In genomic region chr10:64976150-64976549, GRCh38 we compare ENCODE assay signal across 36 cellular contexts.
"Had no signal": no experiment of that assay in that cellular context is flagged by ENCODE, and none has a peak within 500 bp of the region (broad histone marks: within the 10 kb centered on the region; RNA-seq: fewer than 3 reads in every experiment).

No MANE protein-coding gene starts in this region.

- DNase-seq: Karpas-422, Kasumi-1, MG63, MM.1S, MV-4-11, NCI-H1048, NCI-H1092, NCI-H1092 treated with DMSO at 0.1 percent for 48 hours, NCI-H1105, NCI-H1105 treated with DMSO at 0.1 percent for 48 hours, NCI-H1417, NCI-H1417 treated with DMSO at 0.1 percent for 48 hours, NCI-H1436, NCI-H1436 treated with DMSO at 0.1 percent for 48 hours, NCI-H146, NCI-H1694 treated with DMSO at 0.1 percent for 48 hours, NCI-H187, NCI-H187 treated with DMSO at 0.1 percent for 48 hours, NCI-H1930, NCI-H2029, NCI-H2029 treated with DMSO at 0.1 percent for 48 hours, NCI-H2081, NCI-H2081 treated with DMSO at 0.1 percent for 48 hours, NCI-H2107, NCI-H2171, NCI-H2171 treated with DMSO at 0.1 percent for 48 hours, NCI-H2227 treated with DMSO at 0.1 percent for 48 hours, NCI-H226, NCI-H345, NCI-H446, NCI-H446 treated with DMSO at 0.1 percent for 48 hours, NCI-H510A, NCI-H510A treated with DMSO at 0.1 percent for 48 hours, NCI-H524, NCI-H524 treated with DMSO at 0.1 percent for 48 hours, NCI-H526 had no signal

- H3K9me3 ChIP-seq: MG63 had no signal

- H3K36me3 ChIP-seq: MG63 had no signal

- H3K27me3 ChIP-seq: MG63 had no signal

- H3K4me3 ChIP-seq: MG63 had no signal
